Comparison of ENCODE assay signal across 16 cellular contexts in the genomic region with DNA sequence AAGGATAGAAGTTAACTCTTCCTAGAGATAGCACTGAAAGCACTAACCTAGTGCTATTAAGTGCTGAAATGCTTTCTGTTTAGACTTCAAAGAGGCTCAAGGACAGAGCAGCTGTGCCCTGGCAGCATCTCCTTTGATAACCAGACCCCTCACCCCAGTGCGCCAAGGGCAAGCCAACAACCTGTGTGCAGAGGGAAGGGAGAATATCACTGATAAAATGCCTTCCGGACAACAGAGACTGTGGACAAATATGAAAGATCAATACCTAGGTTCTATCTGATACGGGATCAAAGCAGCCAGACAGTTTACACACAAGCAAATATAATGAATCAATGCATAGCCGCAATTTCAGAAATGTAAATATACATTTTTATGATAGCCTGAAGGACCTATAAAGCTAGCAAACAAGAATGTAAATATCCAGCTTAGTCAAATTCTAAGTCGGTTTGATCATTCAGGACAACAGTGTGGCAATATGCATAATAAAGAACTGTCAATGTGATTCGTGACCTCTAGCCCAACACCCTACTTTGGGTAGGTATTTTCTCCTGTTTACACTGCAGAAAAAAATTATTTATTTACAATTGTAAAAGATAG.
DNase-seq lines count a peak whose midpoint lies in the region; ATAC-seq and TF ChIP-seq lines count a peak whose summit lies in the region.
"Had no signal": no experiment of that assay in that cellular context is flagged by ENCODE, and none has a peak within 500 bp of the region (broad histone marks: within the 10 kb centered on the region; RNA-seq: fewer than 3 reads in every experiment).

No MANE protein-coding gene starts in this region.

- peaks cover 0 to 3% (median 1%) of the 10 kb centered on the region in 7 donors for H3K9me3 Mint-ChIP-seq in CD4-positive, CD25-positive, alpha-beta regulatory T cell
- H3K9me3 Mint-ChIP-seq: T-cell had no signal

- no peak overlapping the region for H2AFZ ChIP-seq in neuronal stem cell (ENCODE audit: low read length)

- 72 to 83% methylated on average over 6 of the region's 6 CpGs for WGBS in upper lobe of left lung, 2 donors
- WGBS in neuronal stem cell (ENCODE audit: extremely low coverage in 2 of 2, insufficient read length in 2 of 2, insufficient replicate concordance in 1 of 2), 2 donors = no CpG with 5 or more reads among the region's 6 CpGs

- no peak overlapping the region for H3K23ac ChIP-seq in neuronal stem cell (ENCODE audit: low read depth, low read length, poor library complexity)

- no peak overlapping the region for H2BK5ac ChIP-seq in neuronal stem cell (ENCODE audit: low read length)

- no peak overlapping the region for H3K4me3 Mint-ChIP-seq in CD4-positive, CD25-positive, alpha-beta regulatory T cell
- H3K4me3 Mint-ChIP-seq: CD4-positive, alpha-beta memory T cell; T-cell had no signal

- H3K4me1 Mint-ChIP-seq in CD4-positive, CD25-positive, alpha-beta regulatory T cell = peaks cover 16 to 72% (median 41%) of the 10 kb centered on the region in 4 donors

- TF ChIP-seq POLR2A in GM18505 (IDR thresholded peaks at IDR 0.05; ENCODE audit: borderline replicate concordance, extremely low read depth, insufficient read depth, insufficient read length) = no peak
- TF ChIP-seq POLR2A in upper lobe of left lung (IDR thresholded peaks at IDR 0.05) = no peak

- no peak overlapping the region for H3K27ac ChIP-seq in CD4-positive, CD25-positive, alpha-beta regulatory T cell (ENCODE audit: insufficient read depth, low read length, poor library complexity, severe bottlenecking)
- H3K27ac ChIP-seq in upper lobe of left lung (no peak overlapping the region), neuronal stem cell (replicated peaks; ENCODE audit: low read length) (no peak overlapping the region)

- H3K36me3 ChIP-seq in CD4-positive, CD25-positive, alpha-beta regulatory T cell (ENCODE audit: control insufficient read depth, insufficient read depth, low read length) = no peaks in the 10 kb centered on the region
- H3K36me3 ChIP-seq in HAP-1 (replicated peaks) (no peaks in the 10 kb centered on the region), upper lobe of left lung (no peaks in the 10 kb centered on the region), neuronal stem cell (replicated peaks in 1 of 2; ENCODE audit: control insufficient read depth in 2 of 2, insufficient read depth in 2 of 2, low read length in 2 of 2) (no peaks in the 10 kb centered on the region)
- H3K36me3 ChIP-seq: MG63 had no signal

- TF ChIP-seq EP300 in upper lobe of left lung (IDR thresholded peaks at IDR 0.05) = no peak

- TF ChIP-seq CTCF in upper lobe of left lung (IDR thresholded peaks at IDR 0.05) = no peak

- no peak overlapping the region for H4K91ac ChIP-seq in neuronal stem cell (ENCODE audit: low read depth, low read length, poor library complexity)

- no peak for DNase-seq in CD4-positive, CD25-positive, alpha-beta regulatory T cell
- peak; percentile 34 to 77 for DNase-seq in HAP-1 (ENCODE audit: low spot score in 2 of 2)
- DNase-seq in NCI-H526 treated with DMSO at 0.1 percent for 48 hours (lab: John Stamatoyannopoulos, UW) = peak; percentile 71
- DNase-seq in left colon = no peak
- no peak for DNase-seq in upper lobe of left lung
- DNase-seq in neuronal stem cell (ENCODE audit: low spot score) = no peak
- DNase-seq: AML-193; CD4-positive, alpha-beta memory T cell; DMS 273 treated with DMSO at 0.1 percent for 48 hours; H7; KBM-7; MG63; NCI-H1930; NCI-H2171; T-cell had no signal

- H3K14ac ChIP-seq in neuronal stem cell (ENCODE audit: low read length) = no peak overlapping the region

- in situ Hi-C loops in HAP-1 (cut with MboI; ENCODE audit: low sequenced_read_pairs) = no loop called here

- no peaks in the 10 kb centered on the region for H3K36me3 Mint-ChIP-seq in CD4-positive, CD25-positive, alpha-beta regulatory T cell
- H3K36me3 Mint-ChIP-seq: CD4-positive, alpha-beta memory T cell; T-cell had no signal

- no peak overlapping the region for H2BK12ac ChIP-seq in neuronal stem cell (ENCODE audit: low read length)

- no peak overlapping the region for H2BK15ac ChIP-seq in neuronal stem cell (ENCODE audit: low read length)

- H3K9me3 ChIP-seq in CD4-positive, CD25-positive, alpha-beta regulatory T cell (ENCODE audit: control insufficient read depth in 2 of 2, low read length in 2 of 2) = no peaks in the 10 kb centered on the region
- H3K9me3 ChIP-seq in HAP-1 (no peaks in the 10 kb centered on the region), upper lobe of left lung (no peaks in the 10 kb centered on the region), neuronal stem cell (replicated peaks in 1 of 2; ENCODE audit: control insufficient read depth in 2 of 2, insufficient read depth in 1 of 2, low read depth in 1 of 2, low read length in 2 of 2) (no peaks in the 10 kb centered on the region)
- H3K9me3 ChIP-seq: MG63 had no signal

- no peak overlapping the region for H3K18ac ChIP-seq in neuronal stem cell (ENCODE audit: low read length)

- peaks cover 19% of the 10 kb centered on the region for H3K27me3 Mint-ChIP-seq in CD4-positive, CD25-positive, alpha-beta regulatory T cell
- H3K27me3 Mint-ChIP-seq: CD4-positive, alpha-beta memory T cell; T-cell had no signal

- no peak for ATAC-seq in CD4-positive, CD25-positive, alpha-beta regulatory T cell (ENCODE audit: low read depth in 2 of 2)
- peak; percentile 63 for ATAC-seq in left colon
- ATAC-seq in GM18505 (IDR thresholded peaks at IDR 0.05; ENCODE audit: unreplicated experiment) = no peak
- no peak for ATAC-seq in upper lobe of left lung (ENCODE audit: low FRiP score in 2 of 2)
- ATAC-seq: T-cell had no signal

- H3K4ac ChIP-seq in neuronal stem cell (ENCODE audit: low read length) = no peak overlapping the region

- no peak overlapping the region for H3K4me2 ChIP-seq in neuronal stem cell (ENCODE audit: insufficient read depth, low read length, poor library complexity, severe bottlenecking)

- no peak overlapping the region for H2AK5ac ChIP-seq in neuronal stem cell (ENCODE audit: low read depth, low read length)

- H3K4me3 ChIP-seq in CD4-positive, CD25-positive, alpha-beta regulatory T cell (ENCODE audit: low read depth, low read length) = no peak overlapping the region
- H3K4me3 ChIP-seq in HAP-1 = no peak overlapping the region
- no peak overlapping the region for H3K4me3 ChIP-seq in upper lobe of left lung
- H3K4me3 ChIP-seq in neuronal stem cell (ENCODE audit: low read length in 2 of 2) = no peak overlapping the region
- H3K4me3 ChIP-seq: MG63 had no signal

- H3K4me1 ChIP-seq in CD4-positive, CD25-positive, alpha-beta regulatory T cell (ENCODE audit: control insufficient read depth, insufficient read depth, low read length, poor library complexity, severe bottlenecking) = peaks cover 21% of the 10 kb centered on the region
- H3K4me1 ChIP-seq in HAP-1 (peaks cover 11% of the 10 kb centered on the region), upper lobe of left lung (no peaks in the 10 kb centered on the region), neuronal stem cell (ENCODE audit: control insufficient read depth in 2 of 2, insufficient read depth in 1 of 2, low read depth in 1 of 2, low read length in 2 of 2) (no peaks in the 10 kb centered on the region)

- no peaks in the 10 kb centered on the region for H3K79me1 ChIP-seq in neuronal stem cell (ENCODE audit: low read depth, low read length)

- intact Hi-C loops in left colon (cut with DNase I, micrococcal nuclease) = no loop called here

- H2BK120ac ChIP-seq in neuronal stem cell (ENCODE audit: low read depth, low read length) = no peak overlapping the region

- no peaks in the 10 kb centered on the region for H3K27me3 ChIP-seq in CD4-positive, CD25-positive, alpha-beta regulatory T cell (ENCODE audit: control insufficient read depth, insufficient read depth, low read length)
- H3K27me3 ChIP-seq in HAP-1 (ENCODE audit: low read depth) (peaks cover 43% of the 10 kb centered on the region), upper lobe of left lung (no peaks in the 10 kb centered on the region), neuronal stem cell (ENCODE audit: control insufficient read depth in 3 of 3, insufficient read depth in 3 of 3, low read depth in 1 of 3, low read length in 3 of 3) (no peaks in the 10 kb centered on the region)

- no peak overlapping the region for H4K8ac ChIP-seq in neuronal stem cell (ENCODE audit: low read depth, low read length)

- peak overlapping the region in 2 of 3 donors; percentile 10 to 11 for H3K27ac Mint-ChIP-seq in CD4-positive, CD25-positive, alpha-beta regulatory T cell
- H3K27ac Mint-ChIP-seq: CD4-positive, alpha-beta memory T cell; T-cell had no signal

- H3K9ac ChIP-seq in neuronal stem cell (ENCODE audit: low read depth, low read length, poor library complexity) = no peak overlapping the region

Comparison
In these comparisons a context has a peak if more than half of its experiments do, and no peak if none do; other contexts are left out.
1. DNase-seq: peak in HAP-1 (2 of 2) and NCI-H526 treated with DMSO at 0.1 percent for 48 hours (single experiment); none in CD4-positive, CD25-positive, alpha-beta regulatory T cell (0 of 3), left colon (0 of 2), upper lobe of left lung (0 of 2) and neuronal stem cell (single experiment).